In the genomic region with DNA sequence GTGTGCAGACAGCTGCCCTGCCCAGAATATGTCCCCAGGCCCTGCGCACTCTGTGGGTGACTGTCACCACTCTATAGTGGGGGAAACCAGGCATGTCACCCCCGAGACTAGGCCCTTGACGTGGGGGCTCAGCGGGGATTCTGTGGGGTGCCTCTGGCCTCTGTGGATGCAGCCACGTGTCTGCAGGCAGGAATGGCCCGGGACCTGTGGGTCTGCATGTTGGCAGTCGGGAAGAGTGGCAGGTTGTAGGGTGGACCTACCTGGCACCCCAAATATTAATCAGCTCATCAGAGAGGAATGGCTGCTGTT, we compare ENCODE assay signal across 12 cellular contexts. TPM values are rescaled to one million over a fixed set of nuclear protein-coding genes. Genes with fewer than 3 reads are reported as not detected.
DNase-seq lines count a peak whose midpoint lies in the region; ATAC-seq and TF ChIP-seq lines count a peak whose summit lies in the region.
"Had no signal": no experiment of that assay in that cellular context is flagged by ENCODE, and none has a peak within 500 bp of the region (broad histone marks: within the 10 kb centered on the region; RNA-seq: fewer than 3 reads in every experiment).

No MANE protein-coding gene starts in this region.

- peak overlapping the region; percentile 48 to 68 for H3K4me3 ChIP-seq in body of pancreas
- peak overlapping the region; percentile 77 to 87 for H3K4me3 ChIP-seq in mucosa of rectum (ENCODE audit: low read length in 2 of 2)
- peak overlapping the region; percentile 52 for H3K4me3 ChIP-seq in upper lobe of right lung

- intact Hi-C loops in Right ventricle myocardium superior (cut with DNase I): no loop called here
- intact Hi-C loops in left cardiac atrium (cut with DNase I): no loop called here
- intact Hi-C loops in body of pancreas (cut with DNase I): no loop called here
- intact Hi-C loops in upper lobe of right lung (cut with DNase I): no loop called here

- WGBS in body of pancreas, 2 donors: 22 to 40% methylated on average over 5 to 7 of the region's 7 CpGs

- H3K9me3 ChIP-seq in body of pancreas (no peaks in the 10 kb centered on the region), mucosa of rectum (ENCODE audit: control insufficient read depth in 2 of 2, low read length in 2 of 2) (no peaks in the 10 kb centered on the region), upper lobe of right lung (no peaks in the 10 kb centered on the region)
- H3K9me3 ChIP-seq: ascending aorta had no signal

- ATAC-seq in Right ventricle myocardium superior (ENCODE audit: poor library complexity) (no peak), left cardiac atrium (no peak), body of pancreas (no peak), upper lobe of right lung (no peak)

- TF ChIP-seq CTCF in body of pancreas (IDR thresholded peaks at IDR 0.05) (no peak), upper lobe of right lung (IDR thresholded peaks at IDR 0.05) (no peak)

- TF ChIP-seq POLR2A in body of pancreas (IDR thresholded peaks at IDR 0.05): no peak

- peaks cover 38% of the 10 kb centered on the region for H3K4me1 ChIP-seq in body of pancreas
- H3K4me1 ChIP-seq in mucosa of rectum (ENCODE audit: control insufficient read depth in 2 of 2, insufficient read depth in 2 of 2, low read length in 2 of 2): peaks cover 23 to 34% of the 10 kb centered on the region in 2 donors
- peaks cover 7% of the 10 kb centered on the region for H3K4me1 ChIP-seq in upper lobe of right lung

- no peaks in the 10 kb centered on the region for H3K27me3 ChIP-seq in body of pancreas
- no peaks in the 10 kb centered on the region for H3K27me3 ChIP-seq in mucosa of rectum (ENCODE audit: control insufficient read depth in 2 of 2, insufficient read depth in 2 of 2, low read length in 2 of 2)
- no peaks in the 10 kb centered on the region for H3K27me3 ChIP-seq in upper lobe of right lung
- H3K27me3 ChIP-seq: ascending aorta had no signal

- peak overlapping the region; percentile 79 to 82 for H3K9ac ChIP-seq in mucosa of rectum (ENCODE audit: low read depth in 1 of 2, low read length in 2 of 2)

- H3K36me3 ChIP-seq in body of pancreas (replicated peaks in 1 of 2; ENCODE audit: insufficient read depth in 1 of 2, low read depth in 2 of 2) (peaks cover 4 to 7% of the 10 kb centered on the region in 2 donors), mucosa of rectum (ENCODE audit: control insufficient read depth in 2 of 2, insufficient read depth in 2 of 2, low read length in 2 of 2) (peaks cover 0 to 3% of the 10 kb centered on the region in 2 donors), upper lobe of right lung (no peaks in the 10 kb centered on the region)
- H3K36me3 ChIP-seq: ascending aorta had no signal

- peak; percentile 37 for DNase-seq in Right ventricle myocardium superior
- DNase-seq in left cardiac atrium: no peak
- DNase-seq in body of pancreas: no peak
- DNase-seq in upper lobe of right lung: no peak
- DNase-seq in NCI-H1694 (lab: John Stamatoyannopoulos, UW): no peak
- no peak for DNase-seq in DMS 273 treated with DMSO at 0.1 percent for 48 hours (lab: John Stamatoyannopoulos, UW)
- DNase-seq in activated CD4-positive, CD25-positive, alpha-beta regulatory T cell treated with anti-CD3 and anti-CD28 coated beads, Interleukin-2, amount 50 U/mL, for 72 hours: no peak
- DNase-seq: foreskin fibroblast, NCI-H774 had no signal

- H3K27ac ChIP-seq in body of pancreas: peak overlapping the region; percentile 86 to 97 (median 94)
- peak overlapping the region; percentile 78 to 83 for H3K27ac ChIP-seq in mucosa of rectum (ENCODE audit: low read depth in 2 of 2, low read length in 2 of 2)
- peak overlapping the region; percentile 76 for H3K27ac ChIP-seq in upper lobe of right lung

RNA-seq across cellular contexts. Expression of a gene that starts 1.0 kb away (rescaled TPM):
- total RNA-seq in Right ventricle myocardium superior: 42.6 TPM
- total RNA-seq in left cardiac atrium: 10 to 100 TPM; 51.7 to 64.0 TPM
- 100 to 1,000 TPM; 184 to 238 TPM for total RNA-seq in body of pancreas
- total RNA-seq in upper lobe of right lung: 91.5 TPM

RNA-seq across cellular contexts. Expression of a gene that starts 20.0 kb away (rescaled TPM):
- total RNA-seq in Right ventricle myocardium superior (1.3 TPM), left cardiac atrium (1 to 10 TPM; 1.5 to 2.3 TPM), body of pancreas (under 1 TPM; under 0.01 to 0.99 TPM), upper lobe of right lung (12.8 TPM)

RNA-seq across cellular contexts. Expression of a gene that starts 29.6 kb away (rescaled TPM):
- total RNA-seq in Right ventricle myocardium superior: not detected
- total RNA-seq in left cardiac atrium: not detected
- total RNA-seq in body of pancreas: 100 to 1,000 TPM; 132 to 357 TPM
- total RNA-seq in upper lobe of right lung: 16.3 TPM
- total RNA-seq: ascending aorta, LHCN-M2 had no signal

RNA-seq across cellular contexts. Expression of a gene that starts 32.7 kb away (rescaled TPM):
- total RNA-seq in Right ventricle myocardium superior (not detected), left cardiac atrium (not detected), body of pancreas (not detected), upper lobe of right lung (not detected)
- total RNA-seq: ascending aorta, LHCN-M2 had no signal

RNA-seq across cellular contexts. Expression of a gene that starts 42.6 kb away (rescaled TPM):
- total RNA-seq in Right ventricle myocardium superior: 11.0 TPM
- total RNA-seq in left cardiac atrium: 10 to 100 TPM; 11.8 to 18.2 TPM
- total RNA-seq in body of pancreas: 10 to 100 TPM; 11.7 to 21.8 TPM
- total RNA-seq in upper lobe of right lung: 31.4 TPM

Comparison
In these comparisons a context has a peak if more than half of its experiments do, and no peak if none do; other contexts are left out.
1. RNA of a gene that starts 29.6 kb away (total RNA-seq): 132 to 357 TPM in body of pancreas and 16.3 TPM in upper lobe of right lung (single experiment); not detected in left cardiac atrium and not detected in Right ventricle myocardium superior (single experiment); every median in the first group is over 10 times any median in the second.
2. Peak in every context shown above with its lines, with median percentiles within 50 percentile points of each other: H3K27ac ChIP-seq and H3K4me3 ChIP-seq.